In genomic region chr14:94400454-94400853, GRCh38 we compare ENCODE assay signal across 1 cellular context.
TF ChIP-seq lines count a peak whose summit lies in the region.

No MANE protein-coding gene starts in this region.

TF ChIP-seq in HepG2, 621 proteins besides CTCF, POLR2A, EP300 and RAD21 (continued from another document and continues in another):
- TF ChIP-seq, protein P1, sequence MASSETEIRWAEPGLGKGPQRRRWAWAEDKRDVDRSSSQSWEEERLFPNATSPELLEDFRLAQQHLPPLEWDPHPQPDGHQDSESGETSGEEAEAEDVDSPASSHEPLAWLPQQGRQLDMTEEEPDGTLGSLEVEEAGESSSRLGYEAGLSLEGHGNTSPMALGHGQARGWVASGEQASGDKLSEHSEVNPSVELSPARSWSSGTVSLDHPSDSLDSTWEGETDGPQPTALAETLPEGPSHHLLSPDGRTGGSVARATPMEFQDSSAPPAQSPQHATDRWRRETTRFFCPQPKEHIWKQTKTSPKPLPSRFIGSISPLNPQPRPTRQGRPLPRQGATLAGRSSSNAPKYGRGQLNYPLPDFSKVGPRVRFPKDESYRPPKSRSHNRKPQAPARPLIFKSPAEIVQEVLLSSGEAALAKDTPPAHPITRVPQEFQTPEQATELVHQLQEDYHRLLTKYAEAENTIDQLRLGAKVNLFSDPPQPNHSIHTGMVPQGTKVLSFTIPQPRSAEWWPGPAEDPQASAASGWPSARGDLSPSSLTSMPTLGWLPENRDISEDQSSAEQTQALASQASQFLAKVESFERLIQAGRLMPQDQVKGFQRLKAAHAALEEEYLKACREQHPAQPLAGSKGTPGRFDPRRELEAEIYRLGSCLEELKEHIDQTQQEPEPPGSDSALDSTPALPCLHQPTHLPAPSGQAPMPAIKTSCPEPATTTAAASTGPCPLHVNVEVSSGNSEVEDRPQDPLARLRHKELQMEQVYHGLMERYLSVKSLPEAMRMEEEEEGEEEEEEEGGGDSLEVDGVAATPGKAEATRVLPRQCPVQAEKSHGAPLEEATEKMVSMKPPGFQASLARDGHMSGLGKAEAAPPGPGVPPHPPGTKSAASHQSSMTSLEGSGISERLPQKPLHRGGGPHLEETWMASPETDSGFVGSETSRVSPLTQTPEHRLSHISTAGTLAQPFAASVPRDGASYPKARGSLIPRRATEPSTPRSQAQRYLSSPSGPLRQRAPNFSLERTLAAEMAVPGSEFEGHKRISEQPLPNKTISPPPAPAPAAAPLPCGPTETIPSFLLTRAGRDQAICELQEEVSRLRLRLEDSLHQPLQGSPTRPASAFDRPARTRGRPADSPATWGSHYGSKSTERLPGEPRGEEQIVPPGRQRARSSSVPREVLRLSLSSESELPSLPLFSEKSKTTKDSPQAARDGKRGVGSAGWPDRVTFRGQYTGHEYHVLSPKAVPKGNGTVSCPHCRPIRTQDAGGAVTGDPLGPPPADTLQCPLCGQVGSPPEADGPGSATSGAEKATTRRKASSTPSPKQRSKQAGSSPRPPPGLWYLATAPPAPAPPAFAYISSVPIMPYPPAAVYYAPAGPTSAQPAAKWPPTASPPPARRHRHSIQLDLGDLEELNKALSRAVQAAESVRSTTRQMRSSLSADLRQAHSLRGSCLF (CRISPR knock-in tag; IDR thresholded peaks at IDR 0.05; ENCODE audit: borderline replicate concordance), result no peak
- TF ChIP-seq ZNF318 (CRISPR knock-in tag; IDR thresholded peaks at IDR 0.05), result no peak
- no peak for TF ChIP-seq SIN3B (IDR thresholded peaks at IDR 0.05; ENCODE audit: low read length)
- peak; percentile 62; the same call in 1 of the 2 replicates for TF ChIP-seq ERF (CRISPR knock-in tag; IDR thresholded peaks at IDR 0.05)
- TF ChIP-seq ZNF75D (CRISPR knock-in tag; IDR thresholded peaks at IDR 0.05; ENCODE audit: borderline replicate concordance), result no peak
- TF ChIP-seq ZNF713 (CRISPR knock-in tag; IDR thresholded peaks at IDR 0.05), result no peak
- TF ChIP-seq ZNF773 (CRISPR knock-in tag; IDR thresholded peaks at IDR 0.05; ENCODE audit: borderline replicate concordance), result no peak
- TF ChIP-seq HNRNPUL1 (IDR thresholded peaks at IDR 0.05; ENCODE audit: low read depth, low read length), result no peak
- TF ChIP-seq ZNF761 (CRISPR knock-in tag; conservative IDR thresholded peaks at IDR 0.05), result 0 out of 2 replicates have a peak, but pooled peaks have one; percentile 46
- peak; percentile 85 for TF ChIP-seq ARID5B (CRISPR knock-in tag; IDR thresholded peaks at IDR 0.05)
- TF ChIP-seq FOXJ3 (CRISPR knock-in tag; IDR thresholded peaks at IDR 0.05; ENCODE audit: borderline replicate concordance), result no peak; the same call in 1 of the 2 replicates
- no peak for TF ChIP-seq ZSCAN21 (CRISPR knock-in tag; IDR thresholded peaks at IDR 0.05; ENCODE audit: borderline replicate concordance)
- no peak for TF ChIP-seq RFXAP (CRISPR knock-in tag; IDR thresholded peaks at IDR 0.05; ENCODE audit: borderline replicate concordance)
- no peak for TF ChIP-seq ZNF101 (CRISPR knock-in tag; IDR thresholded peaks at IDR 0.05; ENCODE audit: borderline replicate concordance, low read depth)
- no peak for TF ChIP-seq HOMEZ (CRISPR knock-in tag; IDR thresholded peaks at IDR 0.05; ENCODE audit: low read depth)
- no peak for TF ChIP-seq KLF6 (CRISPR knock-in tag; IDR thresholded peaks at IDR 0.05)
- TF ChIP-seq ZHX1 (CRISPR knock-in tag; IDR thresholded peaks at IDR 0.05; ENCODE audit: low read depth), result no peak
- no peak for TF ChIP-seq HIC2 (CRISPR knock-in tag; IDR thresholded peaks at IDR 0.05; ENCODE audit: low read depth)
- TF ChIP-seq SP4 (CRISPR knock-in tag; IDR thresholded peaks at IDR 0.05), result no peak
- no peak for TF ChIP-seq MXI1 (IDR thresholded peaks at IDR 0.05; ENCODE audit: borderline replicate concordance, low read depth, low read length)
- TF ChIP-seq, protein P2, sequence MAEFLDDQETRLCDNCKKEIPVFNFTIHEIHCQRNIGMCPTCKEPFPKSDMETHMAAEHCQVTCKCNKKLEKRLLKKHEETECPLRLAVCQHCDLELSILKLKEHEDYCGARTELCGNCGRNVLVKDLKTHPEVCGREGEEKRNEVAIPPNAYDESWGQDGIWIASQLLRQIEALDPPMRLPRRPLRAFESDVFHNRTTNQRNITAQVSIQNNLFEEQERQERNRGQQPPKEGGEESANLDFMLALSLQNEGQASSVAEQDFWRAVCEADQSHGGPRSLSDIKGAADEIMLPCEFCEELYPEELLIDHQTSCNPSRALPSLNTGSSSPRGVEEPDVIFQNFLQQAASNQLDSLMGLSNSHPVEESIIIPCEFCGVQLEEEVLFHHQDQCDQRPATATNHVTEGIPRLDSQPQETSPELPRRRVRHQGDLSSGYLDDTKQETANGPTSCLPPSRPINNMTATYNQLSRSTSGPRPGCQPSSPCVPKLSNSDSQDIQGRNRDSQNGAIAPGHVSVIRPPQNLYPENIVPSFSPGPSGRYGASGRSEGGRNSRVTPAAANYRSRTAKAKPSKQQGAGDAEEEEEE (CRISPR knock-in tag; IDR thresholded peaks at IDR 0.05; ENCODE audit: borderline replicate concordance), result no peak
- TF ChIP-seq RAD51 (IDR thresholded peaks at IDR 0.05; ENCODE audit: borderline replicate concordance), result no peak
- no peak for TF ChIP-seq NCOA5 (CRISPR knock-in tag; IDR thresholded peaks at IDR 0.05)
- TF ChIP-seq ZFP90 (CRISPR knock-in tag; IDR thresholded peaks at IDR 0.05; ENCODE audit: borderline replicate concordance), result no peak
- no peak for TF ChIP-seq MED8 (CRISPR knock-in tag; IDR thresholded peaks at IDR 0.05; ENCODE audit: insufficient replicate concordance)
- TF ChIP-seq PAWR (CRISPR knock-in tag; IDR thresholded peaks at IDR 0.05; ENCODE audit: borderline replicate concordance), result no peak
- no peak for TF ChIP-seq ZNF552 (CRISPR knock-in tag; IDR thresholded peaks at IDR 0.05; ENCODE audit: borderline replicate concordance)
- TF ChIP-seq KDM5A (IDR thresholded peaks at IDR 0.05; ENCODE audit: borderline replicate concordance, low read length), result no peak
- TF ChIP-seq ZNF605 (CRISPR knock-in tag; IDR thresholded peaks at IDR 0.05), result no peak
- no peak for TF ChIP-seq ZNF329 (CRISPR knock-in tag; IDR thresholded peaks at IDR 0.05; ENCODE audit: low read depth)
- no peak for TF ChIP-seq ZNF34 (CRISPR knock-in tag; IDR thresholded peaks at IDR 0.05; ENCODE audit: borderline replicate concordance)
